Comparison of ENCODE assay signal across 2 cellular contexts in the genomic region with DNA sequence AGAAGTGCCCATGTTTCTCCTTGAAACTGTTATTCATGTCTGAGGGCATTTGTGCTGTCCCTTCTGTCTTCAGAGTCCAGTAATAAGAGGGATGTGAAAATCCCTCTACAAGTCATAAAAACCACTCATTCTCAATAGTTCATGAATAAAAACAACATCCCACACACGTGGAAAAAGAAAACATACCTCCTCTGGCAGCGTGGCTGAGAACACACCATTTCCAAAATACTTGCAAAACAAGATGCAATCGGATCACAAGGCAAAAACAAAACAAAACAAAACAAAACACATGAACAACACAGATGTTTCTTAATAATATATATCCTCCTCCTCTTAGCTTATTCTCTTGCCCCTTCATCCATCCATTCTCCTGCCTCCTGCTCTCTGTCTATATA.
TF ChIP-seq lines count a peak whose summit lies in the region.

No MANE protein-coding gene starts in this region.

TF ChIP-seq in GM23338, 12 proteins besides CTCF, POLR2A, EP300 and RAD21:
- TF ChIP-seq EZH2 (IDR thresholded peaks at IDR 0.05; ENCODE audit: low read depth, unreplicated experiment) (no peak), STAT1 (IDR thresholded peaks at IDR 0.05; ENCODE audit: unreplicated experiment) (no peak), JUNB (IDR thresholded peaks at IDR 0.05; ENCODE audit: unreplicated experiment) (no peak), POLR2AphosphoS5 (IDR thresholded peaks at IDR 0.05; ENCODE audit: low read depth) (no peak), ZNF331 (CRISPR knock-in tag; IDR thresholded peaks at IDR 0.05; ENCODE audit: low read depth) (no peak), EZH2phosphoT487 (IDR thresholded peaks at IDR 0.05; ENCODE audit: unreplicated experiment) (no peak), CREB1 (CRISPR knock-in tag; IDR thresholded peaks at IDR 0.05; ENCODE audit: low read depth) (no peak), ZNF114 (CRISPR knock-in tag; IDR thresholded peaks at IDR 0.05) (no peak)
- TF ChIP-seq, protein P1, sequence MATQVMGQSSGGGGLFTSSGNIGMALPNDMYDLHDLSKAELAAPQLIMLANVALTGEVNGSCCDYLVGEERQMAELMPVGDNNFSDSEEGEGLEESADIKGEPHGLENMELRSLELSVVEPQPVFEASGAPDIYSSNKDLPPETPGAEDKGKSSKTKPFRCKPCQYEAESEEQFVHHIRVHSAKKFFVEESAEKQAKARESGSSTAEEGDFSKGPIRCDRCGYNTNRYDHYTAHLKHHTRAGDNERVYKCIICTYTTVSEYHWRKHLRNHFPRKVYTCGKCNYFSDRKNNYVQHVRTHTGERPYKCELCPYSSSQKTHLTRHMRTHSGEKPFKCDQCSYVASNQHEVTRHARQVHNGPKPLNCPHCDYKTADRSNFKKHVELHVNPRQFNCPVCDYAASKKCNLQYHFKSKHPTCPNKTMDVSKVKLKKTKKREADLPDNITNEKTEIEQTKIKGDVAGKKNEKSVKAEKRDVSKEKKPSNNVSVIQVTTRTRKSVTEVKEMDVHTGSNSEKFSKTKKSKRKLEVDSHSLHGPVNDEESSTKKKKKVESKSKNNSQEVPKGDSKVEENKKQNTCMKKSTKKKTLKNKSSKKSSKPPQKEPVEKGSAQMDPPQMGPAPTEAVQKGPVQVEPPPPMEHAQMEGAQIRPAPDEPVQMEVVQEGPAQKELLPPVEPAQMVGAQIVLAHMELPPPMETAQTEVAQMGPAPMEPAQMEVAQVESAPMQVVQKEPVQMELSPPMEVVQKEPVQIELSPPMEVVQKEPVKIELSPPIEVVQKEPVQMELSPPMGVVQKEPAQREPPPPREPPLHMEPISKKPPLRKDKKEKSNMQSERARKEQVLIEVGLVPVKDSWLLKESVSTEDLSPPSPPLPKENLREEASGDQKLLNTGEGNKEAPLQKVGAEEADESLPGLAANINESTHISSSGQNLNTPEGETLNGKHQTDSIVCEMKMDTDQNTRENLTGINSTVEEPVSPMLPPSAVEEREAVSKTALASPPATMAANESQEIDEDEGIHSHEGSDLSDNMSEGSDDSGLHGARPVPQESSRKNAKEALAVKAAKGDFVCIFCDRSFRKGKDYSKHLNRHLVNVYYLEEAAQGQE (IDR thresholded peaks at IDR 0.05; ENCODE audit: unreplicated experiment), result no peak
- TF ChIP-seq, protein P2, sequence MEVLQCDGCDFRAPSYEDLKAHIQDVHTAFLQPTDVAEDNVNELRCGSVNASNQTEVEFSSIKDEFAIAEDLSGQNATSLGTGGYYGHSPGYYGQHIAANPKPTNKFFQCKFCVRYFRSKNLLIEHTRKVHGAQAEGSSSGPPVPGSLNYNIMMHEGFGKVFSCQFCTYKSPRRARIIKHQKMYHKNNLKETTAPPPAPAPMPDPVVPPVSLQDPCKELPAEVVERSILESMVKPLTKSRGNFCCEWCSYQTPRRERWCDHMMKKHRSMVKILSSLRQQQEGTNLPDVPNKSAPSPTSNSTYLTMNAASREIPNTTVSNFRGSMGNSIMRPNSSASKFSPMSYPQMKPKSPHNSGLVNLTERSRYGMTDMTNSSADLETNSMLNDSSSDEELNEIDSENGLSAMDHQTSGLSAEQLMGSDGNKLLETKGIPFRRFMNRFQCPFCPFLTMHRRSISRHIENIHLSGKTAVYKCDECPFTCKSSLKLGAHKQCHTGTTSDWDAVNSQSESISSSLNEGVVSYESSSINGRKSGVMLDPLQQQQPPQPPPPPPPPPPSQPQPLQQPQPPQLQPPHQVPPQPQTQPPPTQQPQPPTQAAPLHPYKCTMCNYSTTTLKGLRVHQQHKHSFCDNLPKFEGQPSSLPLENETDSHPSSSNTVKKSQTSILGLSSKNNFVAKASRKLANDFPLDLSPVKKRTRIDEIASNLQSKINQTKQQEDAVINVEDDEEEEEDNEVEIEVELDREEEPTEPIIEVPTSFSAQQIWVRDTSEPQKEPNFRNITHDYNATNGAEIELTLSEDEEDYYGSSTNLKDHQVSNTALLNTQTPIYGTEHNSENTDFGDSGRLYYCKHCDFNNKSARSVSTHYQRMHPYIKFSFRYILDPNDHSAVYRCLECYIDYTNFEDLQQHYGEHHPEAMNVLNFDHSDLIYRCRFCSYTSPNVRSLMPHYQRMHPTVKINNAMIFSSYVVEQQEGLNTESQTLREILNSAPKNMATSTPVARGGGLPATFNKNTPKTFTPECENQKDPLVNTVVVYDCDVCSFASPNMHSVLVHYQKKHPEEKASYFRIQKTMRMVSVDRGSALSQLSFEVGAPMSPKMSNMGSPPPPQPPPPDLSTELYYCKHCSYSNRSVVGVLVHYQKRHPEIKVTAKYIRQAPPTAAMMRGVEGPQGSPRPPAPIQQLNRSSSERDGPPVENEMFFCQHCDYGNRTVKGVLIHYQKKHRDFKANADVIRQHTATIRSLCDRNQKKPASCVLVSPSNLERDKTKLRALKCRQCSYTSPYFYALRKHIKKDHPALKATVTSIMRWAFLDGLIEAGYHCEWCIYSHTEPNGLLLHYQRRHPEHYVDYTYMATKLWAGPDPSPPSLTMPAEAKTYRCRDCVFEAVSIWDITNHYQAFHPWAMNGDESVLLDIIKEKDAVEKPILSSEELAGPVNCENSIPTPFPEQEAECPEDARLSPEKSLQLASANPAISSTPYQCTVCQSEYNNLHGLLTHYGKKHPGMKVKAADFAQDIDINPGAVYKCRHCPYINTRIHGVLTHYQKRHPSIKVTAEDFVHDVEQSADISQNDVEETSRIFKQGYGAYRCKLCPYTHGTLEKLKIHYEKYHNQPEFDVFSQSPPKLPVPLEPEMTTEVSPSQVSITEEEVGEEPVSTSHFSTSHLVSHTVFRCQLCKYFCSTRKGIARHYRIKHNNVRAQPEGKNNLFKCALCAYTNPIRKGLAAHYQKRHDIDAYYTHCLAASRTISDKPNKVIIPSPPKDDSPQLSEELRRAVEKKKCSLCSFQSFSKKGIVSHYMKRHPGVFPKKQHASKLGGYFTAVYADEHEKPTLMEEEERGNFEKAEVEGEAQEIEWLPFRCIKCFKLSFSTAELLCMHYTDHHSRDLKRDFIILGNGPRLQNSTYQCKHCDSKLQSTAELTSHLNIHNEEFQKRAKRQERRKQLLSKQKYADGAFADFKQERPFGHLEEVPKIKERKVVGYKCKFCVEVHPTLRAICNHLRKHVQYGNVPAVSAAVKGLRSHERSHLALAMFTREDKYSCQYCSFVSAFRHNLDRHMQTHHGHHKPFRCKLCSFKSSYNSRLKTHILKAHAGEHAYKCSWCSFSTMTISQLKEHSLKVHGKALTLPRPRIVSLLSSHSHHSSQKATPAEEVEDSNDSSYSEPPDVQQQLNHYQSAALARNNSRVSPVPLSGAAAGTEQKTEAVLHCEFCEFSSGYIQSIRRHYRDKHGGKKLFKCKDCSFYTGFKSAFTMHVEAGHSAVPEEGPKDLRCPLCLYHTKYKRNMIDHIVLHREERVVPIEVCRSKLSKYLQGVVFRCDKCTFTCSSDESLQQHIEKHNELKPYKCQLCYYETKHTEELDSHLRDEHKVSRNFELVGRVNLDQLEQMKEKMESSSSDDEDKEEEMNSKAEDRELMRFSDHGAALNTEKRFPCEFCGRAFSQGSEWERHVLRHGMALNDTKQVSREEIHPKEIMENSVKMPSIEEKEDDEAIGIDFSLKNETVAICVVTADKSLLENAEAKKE (CRISPR knock-in tag; IDR thresholded peaks at IDR 0.05), result no peak

TF ChIP-seq in GM12878, 131 proteins besides CTCF, POLR2A, EP300 and RAD21:
- TF ChIP-seq RAD51 (IDR thresholded peaks at IDR 0.05) (no peak), SMAD1 (IDR thresholded peaks at IDR 0.05; ENCODE audit: low read depth, partially characterized antibody) (no peak), KDM1A (IDR thresholded peaks at IDR 0.05; ENCODE audit: borderline replicate concordance) (no peak), YBX1 (IDR thresholded peaks at IDR 0.05) (no peak)
